Comparison of ENCODE assay signal across 9 cellular contexts in genomic region chr14:68546839-68547238, GRCh38.
DNase-seq lines count a peak whose midpoint lies in the region; ATAC-seq and TF ChIP-seq lines count a peak whose summit lies in the region.
"Had no signal": no experiment of that assay in that cellular context is flagged by ENCODE, and none has a peak within 500 bp of the region (broad histone marks: within the 10 kb centered on the region; RNA-seq: fewer than 3 reads in every experiment).

No MANE protein-coding gene starts in this region.

- in situ Hi-C loops in gastrocnemius medialis (cut with MboI; ENCODE audit: low sequenced_read_pairs in 4 of 4) = loop anchor here in 3 of 4 donors (5.0 to 25.0 kb wide), 3 partner anchors 92 to 245 kb away; partner anchors contain the start of gene ZFP36L1 (in 3 of the 3)

- H3K9me3 Mint-ChIP-seq in Caco-2 (ENCODE audit: unreplicated experiment) = peaks cover 17% of the 10 kb centered on the region
- H3K9me3 Mint-ChIP-seq in activated T-helper 17 cell treated with anti-CD3 and anti-CD28 coated beads, Interleukin-2, amount 50 U/mL, for 72 hours = no peaks in the 10 kb centered on the region
- H3K9me3 Mint-ChIP-seq in activated CD8-positive, alpha-beta memory T cell treated with anti-CD3 and anti-CD28 coated beads, Interleukin-2, amount 10 ng/mL, durations not matched to agents 7 days and 5 days (ENCODE audit: low read depth) = no peaks in the 10 kb centered on the region

- TF ChIP-seq CTCF in Caco-2 (IDR thresholded peaks at IDR 0.05; ENCODE audit: insufficient read depth in 1 of 2, low read depth in 1 of 2, low read length in 1 of 2, severe bottlenecking in 1 of 2, unreplicated experiment in 1 of 2) = no peak
- no peak for TF ChIP-seq CTCF in adrenal gland (IDR thresholded peaks at IDR 0.05)
- no peak for TF ChIP-seq CTCF in gastrocnemius medialis (IDR thresholded peaks at IDR 0.05 in 4 of 5, conservative IDR thresholded peaks at IDR 0.05 in 1 of 5)

- ATAC-seq in gastrocnemius medialis (peak; percentile 26 to 35), GM18867 (IDR thresholded peaks at IDR 0.05; ENCODE audit: unreplicated experiment) (no peak)
- ATAC-seq in activated T-helper 17 cell treated with anti-CD3 and anti-CD28 coated beads, Interleukin-2, amount 50 U/mL, for 72 hours (replicated peaks) = no peak
- ATAC-seq in activated CD8-positive, alpha-beta memory T cell treated with anti-CD3 and anti-CD28 coated beads, Interleukin-2, amount 10 ng/mL, durations not matched to agents 7 days and 5 days = no peak

- no peak overlapping the region for H3K4me3 Mint-ChIP-seq in Caco-2 (ENCODE audit: unreplicated experiment)
- H3K4me3 Mint-ChIP-seq in activated T-helper 17 cell treated with anti-CD3 and anti-CD28 coated beads, Interleukin-2, amount 50 U/mL, for 72 hours = no peak overlapping the region
- no peak overlapping the region for H3K4me3 Mint-ChIP-seq in activated CD8-positive, alpha-beta memory T cell treated with anti-CD3 and anti-CD28 coated beads, Interleukin-2, amount 10 ng/mL, durations not matched to agents 7 days and 5 days

- H3K27ac Mint-ChIP-seq in Caco-2 (ENCODE audit: unreplicated experiment) = peak overlapping the region; percentile 48
- H3K27ac Mint-ChIP-seq in activated T-helper 17 cell treated with anti-CD3 and anti-CD28 coated beads, Interleukin-2, amount 50 U/mL, for 72 hours = no peak overlapping the region
- no peak overlapping the region for H3K27ac Mint-ChIP-seq in activated CD8-positive, alpha-beta memory T cell treated with anti-CD3 and anti-CD28 coated beads, Interleukin-2, amount 10 ng/mL, durations not matched to agents 7 days and 5 days

- DNase-seq in Caco-2 (no peak), adrenal gland (no peak), glomerular visceral epithelial cell (ENCODE audit: extremely low spot score) (peak; percentile 57), gastrocnemius medialis (peak; percentile 55 to 71), midbrain (lab: John Stamatoyannopoulos, UW) (no peak)
- no peak for DNase-seq in activated CD8-positive, alpha-beta memory T cell treated with anti-CD3 and anti-CD28 coated beads, Interleukin-2, amount 10 ng/mL, durations not matched to agents 7 days and 5 days
- DNase-seq: MM.1S had no signal

- H3K27ac ChIP-seq in adrenal gland (peak overlapping the region in 4 of 5 donors; percentile 74 to 98 (median 86)), gastrocnemius medialis (peak overlapping the region; percentile 93 to 99 (median 97))

- H3K4me3 ChIP-seq in Caco-2 (ENCODE audit: low read depth, low read length) = no peak overlapping the region
- H3K4me3 ChIP-seq in adrenal gland = no peak overlapping the region
- no peak overlapping the region for H3K4me3 ChIP-seq in gastrocnemius medialis

- WGBS in adrenal gland, 4 donors = 94 to 95% (median 95%) methylated on average over 5 of the region's 5 CpGs

- POLR2A ChIA-PET in Caco-2 (lab: Charles Lee) = no interaction called here

- H3K9me3 ChIP-seq in Caco-2 = no peaks in the 10 kb centered on the region
- no peaks in the 10 kb centered on the region for H3K9me3 ChIP-seq in adrenal gland (replicated peaks in 1 of 3)
- H3K9me3 ChIP-seq in gastrocnemius medialis = no peaks in the 10 kb centered on the region

- H3K4me1 ChIP-seq in Caco-2 (peaks cover 6% of the 10 kb centered on the region; the same call in 1 of the 2 replicates), adrenal gland (replicated peaks in 1 of 2) (peaks cover 19 to 51% of the 10 kb centered on the region in 2 donors), gastrocnemius medialis (peaks cover 63 to 89% of the 10 kb centered on the region in 2 donors)

- no peaks in the 10 kb centered on the region for H3K27me3 Mint-ChIP-seq in Caco-2 (ENCODE audit: insufficient read depth, unreplicated experiment)
- no peaks in the 10 kb centered on the region for H3K27me3 Mint-ChIP-seq in activated T-helper 17 cell treated with anti-CD3 and anti-CD28 coated beads, Interleukin-2, amount 50 U/mL, for 72 hours
- H3K27me3 Mint-ChIP-seq in activated CD8-positive, alpha-beta memory T cell treated with anti-CD3 and anti-CD28 coated beads, Interleukin-2, amount 10 ng/mL, durations not matched to agents 7 days and 5 days = no peaks in the 10 kb centered on the region

- no peaks in the 10 kb centered on the region for H3K36me3 Mint-ChIP-seq in Caco-2 (ENCODE audit: insufficient read depth, unreplicated experiment)
- H3K36me3 Mint-ChIP-seq in activated T-helper 17 cell treated with anti-CD3 and anti-CD28 coated beads, Interleukin-2, amount 50 U/mL, for 72 hours (ENCODE audit: low read depth) = no peaks in the 10 kb centered on the region
- H3K36me3 Mint-ChIP-seq in activated CD8-positive, alpha-beta memory T cell treated with anti-CD3 and anti-CD28 coated beads, Interleukin-2, amount 10 ng/mL, durations not matched to agents 7 days and 5 days = no peaks in the 10 kb centered on the region

- H3K27me3 ChIP-seq in Caco-2 (replicated peaks; ENCODE audit: control insufficient read depth, insufficient read depth, low read length) = no peaks in the 10 kb centered on the region
- H3K27me3 ChIP-seq in adrenal gland = no peaks in the 10 kb centered on the region
- H3K27me3 ChIP-seq in gastrocnemius medialis = no peaks in the 10 kb centered on the region

- TF ChIP-seq POLR2A in adrenal gland (IDR thresholded peaks at IDR 0.05) (no peak), gastrocnemius medialis (IDR thresholded peaks at IDR 0.05) (peak in 1 of 2 donors; percentile 44)

- CTCF ChIA-PET in Caco-2 (lab: Charles Lee) = no interaction called here
- CTCF ChIA-PET in activated CD8-positive, alpha-beta memory T cell treated with anti-CD3 and anti-CD28 coated beads, Interleukin-2, amount 10 ng/mL, durations not matched to agents 7 days and 5 days (lab: Charles Lee) = no interaction called here

- intact Hi-C loops in Caco-2 (cut with micrococcal nuclease; ENCODE audit: unreplicated experiment) = no loop called here
- intact Hi-C loops in adrenal gland (cut with DNase I) = no loop called here
- intact Hi-C loops in gastrocnemius medialis (cut with DNase I; ENCODE audit: low total_unique reads) = loop anchor here (1.0 to 5.0 kb wide), 5 partner anchors 37 to 926 kb away; no protein-coding TSS in a partner anchor

- no peaks in the 10 kb centered on the region for H3K36me3 ChIP-seq in Caco-2 (ENCODE audit: control insufficient read depth, insufficient read depth, low read length)
- no peaks in the 10 kb centered on the region for H3K36me3 ChIP-seq in adrenal gland (replicated peaks in 1 of 2)
- no peaks in the 10 kb centered on the region for H3K36me3 ChIP-seq in gastrocnemius medialis

- BruUV-seq in Caco-2 (replicated peaks; lab: Mats Ljungman, UMichigan) = no TSS peak

- peaks cover 15% of the 10 kb centered on the region for H3K4me1 Mint-ChIP-seq in Caco-2 (ENCODE audit: low read depth, unreplicated experiment)
- H3K4me1 Mint-ChIP-seq in activated T-helper 17 cell treated with anti-CD3 and anti-CD28 coated beads, Interleukin-2, amount 50 U/mL, for 72 hours = no peaks in the 10 kb centered on the region
- H3K4me1 Mint-ChIP-seq in activated CD8-positive, alpha-beta memory T cell treated with anti-CD3 and anti-CD28 coated beads, Interleukin-2, amount 10 ng/mL, durations not matched to agents 7 days and 5 days = no peaks in the 10 kb centered on the region

Comparison
In these comparisons a context has a peak if more than half of its experiments do, and no peak if none do; other contexts are left out.
1. DNase-seq: peak in glomerular visceral epithelial cell (single experiment) and gastrocnemius medialis (2 of 2); none in Caco-2 (0 of 2), adrenal gland (0 of 7), midbrain (single experiment) and activated CD8-positive, alpha-beta memory T cell treated with anti-CD3 and anti-CD28 coated beads, Interleukin-2, amount 10 ng/mL, durations not matched to agents 7 days and 5 days (single experiment).
2. ATAC-seq: peak in gastrocnemius medialis (2 of 2); none in GM18867 (single experiment), activated T-helper 17 cell treated with anti-CD3 and anti-CD28 coated beads, Interleukin-2, amount 50 U/mL, for 72 hours (single experiment) and activated CD8-positive, alpha-beta memory T cell treated with anti-CD3 and anti-CD28 coated beads, Interleukin-2, amount 10 ng/mL, durations not matched to agents 7 days and 5 days (single experiment).